ENCODE assay signal across 20 cellular contexts in the genomic region with DNA sequence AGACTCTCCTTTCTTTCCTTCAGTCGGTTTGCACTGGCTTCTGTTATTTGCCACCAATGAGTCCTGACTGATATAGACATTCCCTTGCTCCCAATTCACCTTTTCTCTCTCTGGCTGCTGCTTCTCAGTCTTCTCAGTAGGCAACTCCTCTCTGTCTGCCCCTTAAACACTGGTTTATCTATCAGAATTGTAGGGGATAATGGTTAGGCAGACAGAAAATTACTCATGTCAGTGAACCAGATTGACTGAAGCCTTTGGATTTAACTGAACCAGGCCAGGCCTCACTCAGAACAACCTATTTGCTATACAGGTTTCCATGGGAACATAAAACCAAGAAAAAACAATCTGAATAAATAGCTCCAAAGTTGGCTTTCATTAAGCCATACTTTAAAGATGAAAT.
A peak's percentile ranks its signal among the peaks of the same experiment; 100 is the strongest.
DNase-seq lines count a peak whose midpoint lies in the region; ATAC-seq and TF ChIP-seq lines count a peak whose summit lies in the region.
"Had no signal": no experiment of that assay in that cellular context is flagged by ENCODE, and none has a peak within 500 bp of the region (broad histone marks: within the 10 kb centered on the region; RNA-seq: fewer than 3 reads in every experiment).

No MANE protein-coding gene starts in this region.

- H3K36me3 ChIP-seq in left lung: no peaks in the 10 kb centered on the region
- H3K36me3 ChIP-seq in neural cell (ENCODE audit: insufficient read depth, low read length): no peaks in the 10 kb centered on the region
- no peaks in the 10 kb centered on the region for H3K36me3 ChIP-seq in upper lobe of right lung
- H3K36me3 ChIP-seq in gastrocnemius medialis: no peaks in the 10 kb centered on the region
- H3K36me3 ChIP-seq: BLaER1 had no signal

- no peaks in the 10 kb centered on the region for H3K27me3 ChIP-seq in left lung
- H3K27me3 ChIP-seq in neural cell (ENCODE audit: insufficient read depth, low read depth, low read length): no peaks in the 10 kb centered on the region
- no peaks in the 10 kb centered on the region for H3K27me3 ChIP-seq in upper lobe of right lung
- no peaks in the 10 kb centered on the region for H3K27me3 ChIP-seq in gastrocnemius medialis
- H3K27me3 ChIP-seq: BLaER1 had no signal

- peak overlapping the region; percentile 70 to 85 for H3K27ac ChIP-seq in left lung
- peak overlapping the region; percentile 33 for H3K27ac ChIP-seq in neural cell (ENCODE audit: low read length)
- H3K27ac ChIP-seq in upper lobe of right lung: peak overlapping the region; percentile 74
- no peak overlapping the region for H3K27ac ChIP-seq in gastrocnemius medialis
- H3K27ac ChIP-seq: BLaER1, C4-2B had no signal

- TF ChIP-seq CTCF in left lung (IDR thresholded peaks at IDR 0.05) (no peak), neural cell (IDR thresholded peaks at IDR 0.05; ENCODE audit: poor library complexity, severe bottlenecking) (no peak), upper lobe of right lung (IDR thresholded peaks at IDR 0.05) (no peak), gastrocnemius medialis (IDR thresholded peaks at IDR 0.05 in 4 of 5, conservative IDR thresholded peaks at IDR 0.05 in 1 of 5) (no peak)

- peaks cover 0 to 14% of the 10 kb centered on the region in 2 donors for H3K4me1 ChIP-seq in left lung
- peaks cover 15% of the 10 kb centered on the region for H3K4me1 ChIP-seq in upper lobe of right lung
- H3K4me1 ChIP-seq in gastrocnemius medialis: no peaks in the 10 kb centered on the region
- H3K4me1 ChIP-seq: BLaER1 had no signal

- H3K4me3 ChIP-seq in left lung (no peak overlapping the region), neural cell (ENCODE audit: low read length) (peak overlapping the region; percentile 11), upper lobe of right lung (no peak overlapping the region), gastrocnemius medialis (no peak overlapping the region)
- H3K4me3 ChIP-seq: BLaER1, GM23338 had no signal

- ATAC-seq in left lung: no peak
- no peak for ATAC-seq in upper lobe of right lung
- ATAC-seq in gastrocnemius medialis: no peak
- ATAC-seq: CD8-positive, alpha-beta T cell; GM23338; HCT116 had no signal

- H3K79me2 ChIP-seq in neural cell (replicated peaks; ENCODE audit: insufficient read depth, low read length): no peaks in the 10 kb centered on the region

- no peak for TF ChIP-seq RAD21 in neural cell (conservative IDR thresholded peaks at IDR 0.05)

- H3K9me2 ChIP-seq in neural cell (ENCODE audit: insufficient read depth, low read length): no peaks in the 10 kb centered on the region

- DNase-seq in NCI-H2227 (lab: John Stamatoyannopoulos, UW; ENCODE audit: unreplicated experiment) (peak; percentile 14), NCI-H2227 treated with DMSO at 0.1 percent for 48 hours (lab: John Stamatoyannopoulos, UW) (no peak), left lung (no peak), upper lobe of right lung (no peak), activated gamma-delta T cell treated with Interleukin-2 at 50 U/mL for 16 hours (no peak), gastrocnemius medialis (no peak)
- no peak for DNase-seq in stimulated activated CD8-positive, alpha-beta memory T cell treated with anti-CD3 and anti-CD28 coated beads, Interleukin-4, amount 100 ng/mL, for 48 hours
- DNase-seq: 8988T; Caco-2; CD4-positive, CD25-positive, alpha-beta regulatory T cell; CD8-positive, alpha-beta T cell; DMS153; DMS79 treated with DMSO at 0.1 percent for 48 hours; GF-D8; H9 had no signal

- no peaks in the 10 kb centered on the region for H3F3A ChIP-seq in neural cell (ENCODE audit: insufficient read depth, low read length, poor library complexity, severe bottlenecking)

- H3K9ac ChIP-seq in neural cell (ENCODE audit: low read length): no peak overlapping the region
- H3K9ac ChIP-seq: BLaER1 had no signal

- TF ChIP-seq POLR2A in gastrocnemius medialis (IDR thresholded peaks at IDR 0.05): no peak

- no peaks in the 10 kb centered on the region for H4K20me1 ChIP-seq in neural cell (ENCODE audit: insufficient read depth)
- H4K20me1 ChIP-seq: BLaER1 had no signal

- intact Hi-C loops in left lung (cut with DNase I) (no loop called here), upper lobe of right lung (cut with DNase I) (no loop called here), gastrocnemius medialis (cut with DNase I; ENCODE audit: low total_unique reads) (no loop called here)

- in situ Hi-C loops in gastrocnemius medialis (cut with MboI; ENCODE audit: low sequenced_read_pairs in 4 of 4): no loop called here

- H2AFZ ChIP-seq in neural cell (ENCODE audit: low read depth, low read length): no peak overlapping the region
- H2AFZ ChIP-seq: GM23338 had no signal

- H3K9me3 ChIP-seq in left lung: peaks cover 0 to 4% of the 10 kb centered on the region in 2 donors
- H3K9me3 ChIP-seq in neural cell (ENCODE audit: low read length): no peaks in the 10 kb centered on the region
- H3K9me3 ChIP-seq in upper lobe of right lung: no peaks in the 10 kb centered on the region
- no peaks in the 10 kb centered on the region for H3K9me3 ChIP-seq in gastrocnemius medialis
- H3K9me3 ChIP-seq: BLaER1, Caco-2 had no signal

- no peak overlapping the region for H3K4me2 ChIP-seq in neural cell (ENCODE audit: low read length)
- H3K4me2 ChIP-seq: BLaER1, GM23338 had no signal

- peak; percentile 73 for TF ChIP-seq EP300 in neural cell (conservative IDR thresholded peaks at IDR 0.05; ENCODE audit: poor library complexity, severe bottlenecking)

TF ChIP-seq in neural cell, 6 proteins besides CTCF, POLR2A, EP300 and RAD21:
- TF ChIP-seq SMC3 (conservative IDR thresholded peaks at IDR 0.05; ENCODE audit: poor library complexity): no peak
- no peak for TF ChIP-seq EZH2 (IDR thresholded peaks at IDR 0.05; ENCODE audit: borderline replicate concordance, insufficient read depth, low read length, poor library complexity, severe bottlenecking)
- peak; percentile 70 for TF ChIP-seq POLR2AphosphoS5 (IDR thresholded peaks at IDR 0.05)
- no peak for TF ChIP-seq TAF1 (IDR thresholded peaks at IDR 0.05; ENCODE audit: low read depth)
- no peak for TF ChIP-seq MXI1 (conservative IDR thresholded peaks at IDR 0.05; ENCODE audit: poor library complexity, severe bottlenecking)
- TF ChIP-seq, protein P1, sequence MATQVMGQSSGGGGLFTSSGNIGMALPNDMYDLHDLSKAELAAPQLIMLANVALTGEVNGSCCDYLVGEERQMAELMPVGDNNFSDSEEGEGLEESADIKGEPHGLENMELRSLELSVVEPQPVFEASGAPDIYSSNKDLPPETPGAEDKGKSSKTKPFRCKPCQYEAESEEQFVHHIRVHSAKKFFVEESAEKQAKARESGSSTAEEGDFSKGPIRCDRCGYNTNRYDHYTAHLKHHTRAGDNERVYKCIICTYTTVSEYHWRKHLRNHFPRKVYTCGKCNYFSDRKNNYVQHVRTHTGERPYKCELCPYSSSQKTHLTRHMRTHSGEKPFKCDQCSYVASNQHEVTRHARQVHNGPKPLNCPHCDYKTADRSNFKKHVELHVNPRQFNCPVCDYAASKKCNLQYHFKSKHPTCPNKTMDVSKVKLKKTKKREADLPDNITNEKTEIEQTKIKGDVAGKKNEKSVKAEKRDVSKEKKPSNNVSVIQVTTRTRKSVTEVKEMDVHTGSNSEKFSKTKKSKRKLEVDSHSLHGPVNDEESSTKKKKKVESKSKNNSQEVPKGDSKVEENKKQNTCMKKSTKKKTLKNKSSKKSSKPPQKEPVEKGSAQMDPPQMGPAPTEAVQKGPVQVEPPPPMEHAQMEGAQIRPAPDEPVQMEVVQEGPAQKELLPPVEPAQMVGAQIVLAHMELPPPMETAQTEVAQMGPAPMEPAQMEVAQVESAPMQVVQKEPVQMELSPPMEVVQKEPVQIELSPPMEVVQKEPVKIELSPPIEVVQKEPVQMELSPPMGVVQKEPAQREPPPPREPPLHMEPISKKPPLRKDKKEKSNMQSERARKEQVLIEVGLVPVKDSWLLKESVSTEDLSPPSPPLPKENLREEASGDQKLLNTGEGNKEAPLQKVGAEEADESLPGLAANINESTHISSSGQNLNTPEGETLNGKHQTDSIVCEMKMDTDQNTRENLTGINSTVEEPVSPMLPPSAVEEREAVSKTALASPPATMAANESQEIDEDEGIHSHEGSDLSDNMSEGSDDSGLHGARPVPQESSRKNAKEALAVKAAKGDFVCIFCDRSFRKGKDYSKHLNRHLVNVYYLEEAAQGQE (IDR thresholded peaks at IDR 0.05; ENCODE audit: borderline replicate concordance): peak; percentile 14

Comparison
In these comparisons a context has a peak if more than half of its experiments do, and no peak if none do; other contexts are left out.
1. H3K27ac ChIP-seq: peak in left lung (2 of 2), neural cell (single experiment) and upper lobe of right lung (single experiment); none in gastrocnemius medialis (0 of 4).